Comparison of ENCODE assay signal across 17 cellular contexts in the genomic region with DNA sequence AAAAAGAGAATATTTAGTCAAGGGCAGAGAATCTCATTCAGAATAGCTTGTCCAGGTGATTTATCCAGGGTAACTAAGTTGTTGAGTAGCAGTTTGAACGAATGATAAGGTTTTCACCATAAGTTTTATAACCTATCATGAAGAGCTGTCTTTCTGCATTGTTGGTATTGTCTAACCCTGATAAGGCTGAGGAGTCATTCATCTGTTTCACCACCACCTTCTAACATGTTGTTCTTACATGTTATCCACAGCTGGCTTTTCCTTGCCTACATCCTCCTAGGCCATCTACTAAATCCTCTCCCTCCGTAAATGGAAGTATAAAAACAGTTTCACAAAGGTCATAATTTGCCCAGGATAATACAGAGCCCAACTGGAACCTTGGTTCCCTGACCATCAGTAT. TPM values are rescaled to one million over a fixed set of nuclear protein-coding genes. Genes with fewer than 3 reads are reported as not detected.
DNase-seq lines count a peak whose midpoint lies in the region; ATAC-seq, FAIRE-seq and TF ChIP-seq lines count a peak whose summit lies in the region.
"Had no signal": no experiment of that assay in that cellular context is flagged by ENCODE, and none has a peak within 500 bp of the region (broad histone marks: within the 10 kb centered on the region; RNA-seq: fewer than 3 reads in every experiment).

No MANE protein-coding gene starts in this region.

- no peak overlapping the region for H3K4me3 Mint-ChIP-seq in astrocyte (ENCODE audit: unreplicated experiment)
- H3K4me3 Mint-ChIP-seq in activated naive CD4-positive, alpha-beta T cell treated with anti-CD3 and anti-CD28 coated beads, Interleukin-2, amount 10 ng/mL, durations not matched to agents 7 days and 5 days: no peak overlapping the region

- no peaks in the 10 kb centered on the region for H3K27me3 ChIP-seq in astrocyte (ENCODE audit: insufficient read depth, low read length)
- H3K27me3 ChIP-seq in esophagus squamous epithelium: no peaks in the 10 kb centered on the region
- H3K27me3 ChIP-seq in mucosa of rectum (ENCODE audit: control insufficient read depth in 2 of 2, insufficient read depth in 2 of 2, low read length in 2 of 2): no peaks in the 10 kb centered on the region
- no peaks in the 10 kb centered on the region for H3K27me3 ChIP-seq in vagina
- H3K27me3 ChIP-seq: SJCRH30 had no signal

- H3K79me2 ChIP-seq in astrocyte (ENCODE audit: insufficient read depth, low read length): peaks cover 91% of the 10 kb centered on the region

- TF ChIP-seq POLR2A in esophagus squamous epithelium (IDR thresholded peaks at IDR 0.05) (no peak), vagina (IDR thresholded peaks at IDR 0.05) (no peak)

- H3K4me3 ChIP-seq in astrocyte (ENCODE audit: insufficient read depth, low read depth, low read length) (no peak overlapping the region), esophagus squamous epithelium (no peak overlapping the region), mucosa of rectum (ENCODE audit: low read length in 2 of 2) (no peak overlapping the region), vagina (no peak overlapping the region)
- H3K4me3 ChIP-seq: K562, SJCRH30 had no signal

- CTCF ChIA-PET in activated naive CD4-positive, alpha-beta T cell treated with anti-CD3 and anti-CD28 coated beads, Interleukin-2, amount 10 ng/mL, durations not matched to agents 7 days and 5 days (lab: Charles Lee): no interaction called here

- H3K4me2 ChIP-seq in astrocyte (ENCODE audit: low read length): no peak overlapping the region

- H3K27me3 Mint-ChIP-seq in astrocyte (ENCODE audit: low read depth, unreplicated experiment): no peaks in the 10 kb centered on the region
- no peaks in the 10 kb centered on the region for H3K27me3 Mint-ChIP-seq in activated naive CD4-positive, alpha-beta T cell treated with anti-CD3 and anti-CD28 coated beads, Interleukin-2, amount 10 ng/mL, durations not matched to agents 7 days and 5 days

- TF ChIP-seq CTCF in astrocyte (IDR thresholded peaks at IDR 0.05; ENCODE audit: insufficient read depth, low read depth, low read length): no peak
- TF ChIP-seq CTCF in esophagus squamous epithelium (IDR thresholded peaks at IDR 0.05): no peak
- TF ChIP-seq CTCF in vagina (IDR thresholded peaks at IDR 0.05): no peak

- H4K20me1 ChIP-seq in astrocyte (ENCODE audit: insufficient read depth, low read length): peaks cover 30% of the 10 kb centered on the region

- intact Hi-C loops in esophagus squamous epithelium (cut with DNase I): no loop called here
- intact Hi-C loops in vagina (cut with DNase I): no loop called here

- no peak for DNase-seq in astrocyte (ENCODE audit: low read depth)
- DNase-seq in esophagus squamous epithelium (lab: John Stamatoyannopoulos, UW): no peak
- no peak for DNase-seq in vagina (ENCODE audit: extremely low spot score in 2 of 2)
- no peak for DNase-seq in activated naive CD4-positive, alpha-beta T cell treated with anti-CD3 and anti-CD28 coated beads, Interleukin-2, amount 10 ng/mL, durations not matched to agents 7 days and 5 days
- DNase-seq: DND-41, GOT3, NCI-H1105 treated with DMSO at 0.1 percent for 48 hours, NCI-H1694, NCI-H510A treated with DMSO at 0.1 percent for 48 hours, PC-3, SJCRH30 had no signal

- peaks cover 76% of the 10 kb centered on the region for H3K4me1 Mint-ChIP-seq in astrocyte (ENCODE audit: low read depth, unreplicated experiment)
- no peaks in the 10 kb centered on the region for H3K4me1 Mint-ChIP-seq in activated naive CD4-positive, alpha-beta T cell treated with anti-CD3 and anti-CD28 coated beads, Interleukin-2, amount 10 ng/mL, durations not matched to agents 7 days and 5 days

- H3K36me3 Mint-ChIP-seq in astrocyte (ENCODE audit: low read depth, unreplicated experiment): peaks cover 16% of the 10 kb centered on the region
- H3K36me3 Mint-ChIP-seq in activated naive CD4-positive, alpha-beta T cell treated with anti-CD3 and anti-CD28 coated beads, Interleukin-2, amount 10 ng/mL, durations not matched to agents 7 days and 5 days: no peaks in the 10 kb centered on the region

- H3K9ac ChIP-seq in astrocyte (ENCODE audit: low read length) (no peak overlapping the region), mucosa of rectum (ENCODE audit: low read depth in 1 of 2, low read length in 2 of 2) (no peak overlapping the region)

- peaks cover 4% of the 10 kb centered on the region for H3K9me3 Mint-ChIP-seq in astrocyte (ENCODE audit: unreplicated experiment)
- H3K9me3 Mint-ChIP-seq in activated naive CD4-positive, alpha-beta T cell treated with anti-CD3 and anti-CD28 coated beads, Interleukin-2, amount 10 ng/mL, durations not matched to agents 7 days and 5 days: peaks cover 2% of the 10 kb centered on the region

- no peaks in the 10 kb centered on the region for H3K36me3 ChIP-seq in astrocyte (ENCODE audit: insufficient read depth, low read length)
- H3K36me3 ChIP-seq in esophagus squamous epithelium: no peaks in the 10 kb centered on the region
- H3K36me3 ChIP-seq in mucosa of rectum (ENCODE audit: control insufficient read depth in 2 of 2, insufficient read depth in 2 of 2, low read length in 2 of 2): no peaks in the 10 kb centered on the region
- no peaks in the 10 kb centered on the region for H3K36me3 ChIP-seq in vagina
- H3K36me3 ChIP-seq: SJCRH30 had no signal

- 33 to 50% methylated on average over 2 of the region's 2 CpGs for WGBS in esophagus squamous epithelium, 2 donors

- peaks cover 13% of the 10 kb centered on the region for H3K4me1 ChIP-seq in astrocyte (ENCODE audit: insufficient read depth, low read length)
- H3K4me1 ChIP-seq in esophagus squamous epithelium: peaks cover 0 to 93% (median 24%) of the 10 kb centered on the region in 3 donors
- peaks cover 8 to 14% of the 10 kb centered on the region in 2 donors for H3K4me1 ChIP-seq in mucosa of rectum (ENCODE audit: control insufficient read depth in 2 of 2, insufficient read depth in 2 of 2, low read length in 2 of 2)
- H3K4me1 ChIP-seq in vagina: peaks cover 65% of the 10 kb centered on the region

- ATAC-seq in GM19455 (IDR thresholded peaks at IDR 0.05; ENCODE audit: unreplicated experiment): no peak
- ATAC-seq in GM19397 (IDR thresholded peaks at IDR 0.05; ENCODE audit: unreplicated experiment): no peak
- ATAC-seq in HG03280 (IDR thresholded peaks at IDR 0.05; ENCODE audit: unreplicated experiment): no peak
- ATAC-seq: HCT116, K562, PC-3 had no signal

- no peak overlapping the region for H2AFZ ChIP-seq in astrocyte (ENCODE audit: low read depth, low read length)

- no peak overlapping the region for H3K27ac ChIP-seq in astrocyte (ENCODE audit: low read depth, low read length)
- peak overlapping the region in 3 of 4 donors; percentile 21 to 77 (median 74) for H3K27ac ChIP-seq in esophagus squamous epithelium
- H3K27ac ChIP-seq in mucosa of rectum (ENCODE audit: low read depth in 2 of 2, low read length in 2 of 2): peak overlapping the region; percentile 6 to 35
- peak overlapping the region; percentile 50 for H3K27ac ChIP-seq in vagina
- H3K27ac ChIP-seq: SJCRH30 had no signal

- FAIRE-seq in astrocyte (lab: Jason Lieb, UNC): no peak
- FAIRE-seq: K562 had no signal

- H3K9me3 ChIP-seq in astrocyte (ENCODE audit: insufficient read depth, low read depth, low read length): no peaks in the 10 kb centered on the region
- no peaks in the 10 kb centered on the region for H3K9me3 ChIP-seq in esophagus squamous epithelium
- H3K9me3 ChIP-seq in mucosa of rectum (ENCODE audit: control insufficient read depth in 2 of 2, low read length in 2 of 2): no peaks in the 10 kb centered on the region
- no peaks in the 10 kb centered on the region for H3K9me3 ChIP-seq in vagina
- H3K9me3 ChIP-seq: SJCRH30 had no signal

- H3K27ac Mint-ChIP-seq in astrocyte (ENCODE audit: unreplicated experiment): peak overlapping the region; percentile 43
- H3K27ac Mint-ChIP-seq in activated naive CD4-positive, alpha-beta T cell treated with anti-CD3 and anti-CD28 coated beads, Interleukin-2, amount 10 ng/mL, durations not matched to agents 7 days and 5 days: no peak overlapping the region

RNA-seq across cellular contexts. Expression of a gene that starts 24.1 kb away (rescaled TPM):
- total RNA-seq in astrocyte: 98.4 and 126 TPM in 2 replicates
- total RNA-seq in esophagus squamous epithelium: 10 to 100 TPM; 17.8 to 22.3 (median 21.4) TPM
- 28.5 TPM for total RNA-seq in vagina
